Comparison of ENCODE assay signal across 13 cellular contexts in the genomic region with DNA sequence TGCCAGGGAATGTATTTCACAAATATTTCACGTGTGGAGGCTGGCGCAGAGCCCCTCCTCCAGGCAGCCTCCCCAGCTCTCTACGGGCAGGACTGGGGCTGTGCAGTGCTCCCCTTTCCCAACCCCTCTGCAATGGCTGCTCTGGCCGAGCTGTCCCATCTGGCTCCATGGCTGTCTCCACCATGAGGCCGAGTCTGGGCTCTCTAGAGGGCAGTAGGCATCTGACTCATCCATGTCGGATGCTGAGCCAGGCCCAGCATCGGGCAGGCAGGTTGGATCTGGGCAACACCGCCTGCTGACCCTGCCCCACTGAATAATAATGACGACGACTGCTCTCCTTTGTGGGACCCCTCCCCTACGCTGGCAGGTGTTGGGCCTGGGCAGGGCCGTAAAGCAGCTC. TPM values are rescaled to one million over a fixed set of nuclear protein-coding genes. Genes with fewer than 3 reads are reported as not detected.
DNase-seq lines count a peak whose midpoint lies in the region; ATAC-seq, FAIRE-seq and TF ChIP-seq lines count a peak whose summit lies in the region.
"Had no signal": no experiment of that assay in that cellular context is flagged by ENCODE, and none has a peak within 500 bp of the region (broad histone marks: within the 10 kb centered on the region; RNA-seq: fewer than 3 reads in every experiment).

No MANE protein-coding gene starts in this region.

- no peak overlapping the region for H2AFZ ChIP-seq in Karpas-422 (ENCODE audit: low read length)
- H2AFZ ChIP-seq: parathyroid adenoma had no signal

- intact Hi-C loops in left colon (cut with DNase I, micrococcal nuclease): no loop called here

- no peaks in the 10 kb centered on the region for H3K9me2 ChIP-seq in Karpas-422 (replicated peaks; ENCODE audit: insufficient read depth, low read length)

- H3K36me3 ChIP-seq in Karpas-422 (ENCODE audit: insufficient read depth, low read length) (no peaks in the 10 kb centered on the region), mesendoderm (ENCODE audit: control insufficient read depth, insufficient read depth, low read length) (no peaks in the 10 kb centered on the region)
- H3K36me3 ChIP-seq: Peyer's patch had no signal

- no peak overlapping the region for H3K9ac ChIP-seq in Karpas-422 (ENCODE audit: low read length)
- no peak overlapping the region for H3K9ac ChIP-seq in mesendoderm (ENCODE audit: low read length)
- H3K9ac ChIP-seq: parathyroid adenoma had no signal

- H3K23ac ChIP-seq in mesendoderm (ENCODE audit: low read length): no peak overlapping the region

- no peak overlapping the region for H2BK5ac ChIP-seq in mesendoderm (ENCODE audit: low read length)

- no peak for TF ChIP-seq POLR2A in H54 (IDR thresholded peaks at IDR 0.05; ENCODE audit: low read depth, low read length)

- H3K4me1 ChIP-seq in Karpas-422 (ENCODE audit: low read length) (peaks cover 3% of the 10 kb centered on the region; the same call in 1 of the 2 replicates), mesendoderm (ENCODE audit: control insufficient read depth, low read depth, low read length) (no peaks in the 10 kb centered on the region)
- H3K4me1 ChIP-seq: parathyroid adenoma had no signal

- H3K4me3 ChIP-seq in Karpas-422 (ENCODE audit: low read length) (no peak overlapping the region), mesendoderm (ENCODE audit: low read length) (no peak overlapping the region)
- H3K4me3 ChIP-seq: Peyer's patch had no signal

- no peak overlapping the region for H2AK5ac ChIP-seq in mesendoderm (ENCODE audit: low read length)

- H4K5ac ChIP-seq in mesendoderm (ENCODE audit: low read length): no peak overlapping the region

- H3K56ac ChIP-seq in mesendoderm (ENCODE audit: low read length): no peak overlapping the region

- H2BK15ac ChIP-seq in mesendoderm (replicated peaks; ENCODE audit: low read depth): no peak overlapping the region

- H3K4ac ChIP-seq in mesendoderm (ENCODE audit: low read depth, low read length): no peak overlapping the region

- no peak overlapping the region for H4K8ac ChIP-seq in mesendoderm (ENCODE audit: low read depth, low read length)

- no peak overlapping the region for H2BK120ac ChIP-seq in mesendoderm (ENCODE audit: low read depth, low read length)

- H3K27me3 ChIP-seq in Karpas-422 (ENCODE audit: low read length) (no peaks in the 10 kb centered on the region), mesendoderm (ENCODE audit: insufficient read depth, low read length, poor library complexity) (no peaks in the 10 kb centered on the region)
- H3K27me3 ChIP-seq: Peyer's patch had no signal

- FAIRE-seq in H54 (lab: Jason Lieb, UNC): no peak

- H3K79me2 ChIP-seq in Karpas-422 (ENCODE audit: low read length): no peaks in the 10 kb centered on the region
- no peaks in the 10 kb centered on the region for H3K79me2 ChIP-seq in mesendoderm (ENCODE audit: control insufficient read depth, insufficient read depth, low read length)
- H3K79me2 ChIP-seq: parathyroid adenoma had no signal

- H3K79me1 ChIP-seq in mesendoderm (ENCODE audit: low read length): no peaks in the 10 kb centered on the region

- DNase-seq in AG08395 (ENCODE audit: low spot score) (peak; percentile 59), H54 (ENCODE audit: insufficient read length, low spot score) (peak; percentile 39), amniotic epithelial cell (ENCODE audit: low read depth) (peak; percentile 38), left colon (no peak), Karpas-422 (no peak), mesendoderm (no peak), superior temporal gyrus (ENCODE audit: extremely low spot score) (no peak), amniotic stem cell (lab: John Stamatoyannopoulos, UW) (no peak)
- DNase-seq: activated CD8-positive, alpha-beta T cell treated with anti-CD3 and anti-CD28 coated beads for 36 hours; activated gamma-delta T cell treated with Interleukin-2 at 50 U/mL for 16 hours; CD4-positive, CD25-positive, alpha-beta regulatory T cell; Peyer's patch had no signal

- H4K20me1 ChIP-seq in Karpas-422 (ENCODE audit: insufficient read depth, low read depth, low read length): no peaks in the 10 kb centered on the region

- no peak overlapping the region for H3K4me2 ChIP-seq in Karpas-422 (ENCODE audit: low read depth, low read length, poor library complexity, severe bottlenecking)
- H3K4me2 ChIP-seq in mesendoderm (ENCODE audit: low read length): no peak overlapping the region

- H3K27ac ChIP-seq in Karpas-422 (ENCODE audit: low read length): no peak overlapping the region
- no peak overlapping the region for H3K27ac ChIP-seq in mesendoderm (ENCODE audit: low read depth, low read length)
- H3K27ac ChIP-seq: parathyroid adenoma, Peyer's patch had no signal

- WGBS in mesendoderm (ENCODE audit: extremely low coverage, insufficient coverage, low lambda C conversion rate): no CpG with 5 or more reads among the region's 12 CpGs

- H3K18ac ChIP-seq in mesendoderm (ENCODE audit: low read length): no peak overlapping the region

- no peaks in the 10 kb centered on the region for H3K9me3 ChIP-seq in Karpas-422 (ENCODE audit: low read length)
- H3K9me3 ChIP-seq: Peyer's patch had no signal

- peak; percentile 16 for ATAC-seq in left colon
- ATAC-seq: activated CD8-positive, alpha-beta T cell treated with anti-CD3 and anti-CD28 coated beads for 36 hours had no signal

RNA-seq across cellular contexts. Expression of a gene that starts 11.0 kb away (rescaled TPM):
- 10 to 100 TPM; 13.8 to 18.3 TPM for total RNA-seq in left colon
- total RNA-seq in Karpas-422 (2014; rRNA removed; shearing (Covaris generic); ENCODE audit: low replicate concordance): 1.7 and 6.9 TPM in 2 replicates
- 0.17 TPM for polyA plus RNA-seq in mesendoderm (2013, experiment 1 of 2)
- 0.13 TPM for polyA plus RNA-seq in mesendoderm (2013, experiment 2 of 2)

RNA-seq across cellular contexts. Expression of a gene that starts 29.5 kb away (rescaled TPM):
- total RNA-seq in left colon: 10 to 100 TPM; 18.7 to 24.4 TPM
- total RNA-seq in Karpas-422 (2014; rRNA removed; shearing (Covaris generic); ENCODE audit: low replicate concordance): not detected in 2 replicates
- 0.45 TPM for polyA plus RNA-seq in mesendoderm (2013, experiment 1 of 2)
- 0.55 TPM for polyA plus RNA-seq in mesendoderm (2013, experiment 2 of 2)

Comparison
In these comparisons a context has a peak if more than half of its experiments do, and no peak if none do; other contexts are left out.
1. DNase-seq: peak in AG08395 (single experiment), H54 (single experiment) and amniotic epithelial cell (single experiment); none in left colon (0 of 2), Karpas-422 (single experiment), mesendoderm (single experiment), superior temporal gyrus (single experiment) and amniotic stem cell (single experiment).
2. RNA of a gene that starts 29.5 kb away (total RNA-seq): 18.7 to 24.4 TPM in left colon; not detected in Karpas-422; every median in the first group is over 10 times any median in the second.